ENCODE assay signal across 1 cellular context in the genomic region with DNA sequence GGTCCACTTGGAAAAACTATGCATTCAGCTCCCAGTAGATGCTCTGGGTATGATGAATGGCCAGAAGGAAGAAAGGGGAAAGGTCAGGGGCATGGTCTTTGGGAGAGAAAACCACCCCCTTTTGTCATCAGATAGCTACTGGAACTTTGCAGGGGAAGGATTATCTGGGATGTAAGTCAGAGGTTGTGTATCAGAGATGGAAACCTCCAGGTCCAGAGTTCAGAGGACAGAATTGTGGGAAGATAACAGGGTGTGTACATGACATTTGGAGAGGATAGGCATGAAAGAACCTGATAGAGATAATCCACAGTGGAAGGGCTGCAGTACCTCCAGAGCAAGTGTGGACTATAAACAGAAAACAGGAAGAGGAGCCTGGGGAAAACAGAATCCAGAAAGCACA.
A peak's percentile ranks its signal among the peaks of the same experiment; 100 is the strongest.
TF ChIP-seq lines count a peak whose summit lies in the region.

No MANE protein-coding gene starts in this region.

TF ChIP-seq in HepG2, 621 proteins besides CTCF, POLR2A, EP300 and RAD21 (continued from another document and continues in another):
- TF ChIP-seq HDAC2 (CRISPR knock-in tag; IDR thresholded peaks at IDR 0.05), result peak; percentile 78
- TF ChIP-seq, protein P1, sequence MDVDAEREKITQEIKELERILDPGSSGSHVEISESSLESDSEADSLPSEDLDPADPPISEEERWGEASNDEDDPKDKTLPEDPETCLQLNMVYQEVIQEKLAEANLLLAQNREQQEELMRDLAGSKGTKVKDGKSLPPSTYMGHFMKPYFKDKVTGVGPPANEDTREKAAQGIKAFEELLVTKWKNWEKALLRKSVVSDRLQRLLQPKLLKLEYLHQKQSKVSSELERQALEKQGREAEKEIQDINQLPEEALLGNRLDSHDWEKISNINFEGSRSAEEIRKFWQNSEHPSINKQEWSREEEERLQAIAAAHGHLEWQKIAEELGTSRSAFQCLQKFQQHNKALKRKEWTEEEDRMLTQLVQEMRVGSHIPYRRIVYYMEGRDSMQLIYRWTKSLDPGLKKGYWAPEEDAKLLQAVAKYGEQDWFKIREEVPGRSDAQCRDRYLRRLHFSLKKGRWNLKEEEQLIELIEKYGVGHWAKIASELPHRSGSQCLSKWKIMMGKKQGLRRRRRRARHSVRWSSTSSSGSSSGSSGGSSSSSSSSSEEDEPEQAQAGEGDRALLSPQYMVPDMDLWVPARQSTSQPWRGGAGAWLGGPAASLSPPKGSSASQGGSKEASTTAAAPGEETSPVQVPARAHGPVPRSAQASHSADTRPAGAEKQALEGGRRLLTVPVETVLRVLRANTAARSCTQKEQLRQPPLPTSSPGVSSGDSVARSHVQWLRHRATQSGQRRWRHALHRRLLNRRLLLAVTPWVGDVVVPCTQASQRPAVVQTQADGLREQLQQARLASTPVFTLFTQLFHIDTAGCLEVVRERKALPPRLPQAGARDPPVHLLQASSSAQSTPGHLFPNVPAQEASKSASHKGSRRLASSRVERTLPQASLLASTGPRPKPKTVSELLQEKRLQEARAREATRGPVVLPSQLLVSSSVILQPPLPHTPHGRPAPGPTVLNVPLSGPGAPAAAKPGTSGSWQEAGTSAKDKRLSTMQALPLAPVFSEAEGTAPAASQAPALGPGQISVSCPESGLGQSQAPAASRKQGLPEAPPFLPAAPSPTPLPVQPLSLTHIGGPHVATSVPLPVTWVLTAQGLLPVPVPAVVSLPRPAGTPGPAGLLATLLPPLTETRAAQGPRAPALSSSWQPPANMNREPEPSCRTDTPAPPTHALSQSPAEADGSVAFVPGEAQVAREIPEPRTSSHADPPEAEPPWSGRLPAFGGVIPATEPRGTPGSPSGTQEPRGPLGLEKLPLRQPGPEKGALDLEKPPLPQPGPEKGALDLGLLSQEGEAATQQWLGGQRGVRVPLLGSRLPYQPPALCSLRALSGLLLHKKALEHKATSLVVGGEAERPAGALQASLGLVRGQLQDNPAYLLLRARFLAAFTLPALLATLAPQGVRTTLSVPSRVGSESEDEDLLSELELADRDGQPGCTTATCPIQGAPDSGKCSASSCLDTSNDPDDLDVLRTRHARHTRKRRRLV (CRISPR knock-in tag; IDR thresholded peaks at IDR 0.05), result 0 out of 2 replicates have a peak, but pooled peaks have one; percentile 34
- TF ChIP-seq ZMYM4 (CRISPR knock-in tag; IDR thresholded peaks at IDR 0.05), result peak; percentile 84
- TF ChIP-seq, protein P2, sequence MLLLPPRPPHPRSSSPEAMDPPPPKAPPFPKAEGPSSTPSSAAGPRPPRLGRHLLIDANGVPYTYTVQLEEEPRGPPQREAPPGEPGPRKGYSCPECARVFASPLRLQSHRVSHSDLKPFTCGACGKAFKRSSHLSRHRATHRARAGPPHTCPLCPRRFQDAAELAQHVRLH (CRISPR knock-in tag; IDR thresholded peaks at IDR 0.05; ENCODE audit: borderline replicate concordance, low read depth), result 0 out of 2 replicates have a peak, but pooled peaks have one; percentile 51
- peak; percentile 53; the same call in 1 of the 2 replicates for TF ChIP-seq CEBPG (CRISPR knock-in tag; IDR thresholded peaks at IDR 0.05)
- TF ChIP-seq, protein P3, sequence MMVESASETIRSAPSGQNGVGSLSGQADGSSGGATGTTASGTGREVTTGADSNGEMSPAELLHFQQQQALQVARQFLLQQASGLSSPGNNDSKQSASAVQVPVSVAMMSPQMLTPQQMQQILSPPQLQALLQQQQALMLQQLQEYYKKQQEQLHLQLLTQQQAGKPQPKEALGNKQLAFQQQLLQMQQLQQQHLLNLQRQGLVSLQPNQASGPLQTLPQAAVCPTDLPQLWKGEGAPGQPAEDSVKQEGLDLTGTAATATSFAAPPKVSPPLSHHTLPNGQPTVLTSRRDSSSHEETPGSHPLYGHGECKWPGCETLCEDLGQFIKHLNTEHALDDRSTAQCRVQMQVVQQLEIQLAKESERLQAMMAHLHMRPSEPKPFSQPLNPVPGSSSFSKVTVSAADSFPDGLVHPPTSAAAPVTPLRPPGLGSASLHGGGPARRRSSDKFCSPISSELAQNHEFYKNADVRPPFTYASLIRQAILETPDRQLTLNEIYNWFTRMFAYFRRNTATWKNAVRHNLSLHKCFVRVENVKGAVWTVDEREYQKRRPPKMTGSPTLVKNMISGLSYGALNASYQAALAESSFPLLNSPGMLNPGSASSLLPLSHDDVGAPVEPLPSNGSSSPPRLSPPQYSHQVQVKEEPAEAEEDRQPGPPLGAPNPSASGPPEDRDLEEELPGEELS (CRISPR knock-in tag; IDR thresholded peaks at IDR 0.05), result peak; percentile 80; the same call in 1 of the 2 replicates
- TF ChIP-seq KMT2A (CRISPR knock-in tag; IDR thresholded peaks at IDR 0.05), result no peak
- TF ChIP-seq ZNF143 (CRISPR knock-in tag; IDR thresholded peaks at IDR 0.05), result peak; percentile 70
- TF ChIP-seq, protein P4, sequence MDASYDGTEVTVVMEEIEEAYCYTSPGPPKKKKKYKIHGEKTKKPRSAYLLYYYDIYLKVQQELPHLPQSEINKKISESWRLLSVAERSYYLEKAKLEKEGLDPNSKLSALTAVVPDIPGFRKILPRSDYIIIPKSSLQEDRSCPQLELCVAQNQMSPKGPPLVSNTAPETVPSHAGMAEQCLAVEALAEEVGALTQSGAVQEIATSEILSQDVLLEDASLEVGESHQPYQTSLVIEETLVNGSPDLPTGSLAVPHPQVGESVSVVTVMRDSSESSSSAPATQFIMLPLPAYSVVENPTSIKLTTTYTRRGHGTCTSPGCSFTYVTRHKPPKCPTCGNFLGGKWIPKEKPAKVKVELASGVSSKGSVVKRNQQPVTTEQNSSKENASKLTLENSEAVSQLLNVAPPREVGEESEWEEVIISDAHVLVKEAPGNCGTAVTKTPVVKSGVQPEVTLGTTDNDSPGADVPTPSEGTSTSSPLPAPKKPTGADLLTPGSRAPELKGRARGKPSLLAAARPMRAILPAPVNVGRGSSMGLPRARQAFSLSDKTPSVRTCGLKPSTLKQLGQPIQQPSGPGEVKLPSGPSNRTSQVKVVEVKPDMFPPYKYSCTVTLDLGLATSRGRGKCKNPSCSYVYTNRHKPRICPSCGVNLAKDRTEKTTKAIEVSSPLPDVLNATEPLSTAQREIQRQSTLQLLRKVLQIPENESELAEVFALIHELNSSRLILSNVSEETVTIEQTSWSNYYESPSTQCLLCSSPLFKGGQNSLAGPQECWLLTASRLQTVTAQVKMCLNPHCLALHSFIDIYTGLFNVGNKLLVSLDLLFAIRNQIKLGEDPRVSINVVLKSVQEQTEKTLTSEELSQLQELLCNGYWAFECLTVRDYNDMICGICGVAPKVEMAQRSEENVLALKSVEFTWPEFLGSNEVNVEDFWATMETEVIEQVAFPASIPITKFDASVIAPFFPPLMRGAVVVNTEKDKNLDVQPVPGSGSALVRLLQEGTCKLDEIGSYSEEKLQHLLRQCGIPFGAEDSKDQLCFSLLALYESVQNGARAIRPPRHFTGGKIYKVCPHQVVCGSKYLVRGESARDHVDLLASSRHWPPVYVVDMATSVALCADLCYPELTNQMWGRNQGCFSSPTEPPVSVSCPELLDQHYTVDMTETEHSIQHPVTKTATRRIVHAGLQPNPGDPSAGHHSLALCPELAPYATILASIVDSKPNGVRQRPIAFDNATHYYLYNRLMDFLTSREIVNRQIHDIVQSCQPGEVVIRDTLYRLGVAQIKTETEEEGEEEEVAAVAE (CRISPR knock-in tag; IDR thresholded peaks at IDR 0.05; ENCODE audit: borderline replicate concordance), result 0 out of 2 replicates have a peak, but pooled peaks have one; percentile 28
- peak; percentile 79 for TF ChIP-seq FOXA3 (CRISPR knock-in tag; IDR thresholded peaks at IDR 0.05)
- peak; percentile 43; the same call in 1 of the 2 replicates for TF ChIP-seq SPEN (CRISPR knock-in tag; IDR thresholded peaks at IDR 0.05; ENCODE audit: low read depth)
- peak; percentile 30; the same call in 1 of the 2 replicates for TF ChIP-seq RXRA (CRISPR knock-in tag; IDR thresholded peaks at IDR 0.05)
- TF ChIP-seq ZNF430 (CRISPR knock-in tag; IDR thresholded peaks at IDR 0.05), result 0 out of 2 replicates have a peak, but pooled peaks have one; percentile 29
- TF ChIP-seq, protein P5, sequence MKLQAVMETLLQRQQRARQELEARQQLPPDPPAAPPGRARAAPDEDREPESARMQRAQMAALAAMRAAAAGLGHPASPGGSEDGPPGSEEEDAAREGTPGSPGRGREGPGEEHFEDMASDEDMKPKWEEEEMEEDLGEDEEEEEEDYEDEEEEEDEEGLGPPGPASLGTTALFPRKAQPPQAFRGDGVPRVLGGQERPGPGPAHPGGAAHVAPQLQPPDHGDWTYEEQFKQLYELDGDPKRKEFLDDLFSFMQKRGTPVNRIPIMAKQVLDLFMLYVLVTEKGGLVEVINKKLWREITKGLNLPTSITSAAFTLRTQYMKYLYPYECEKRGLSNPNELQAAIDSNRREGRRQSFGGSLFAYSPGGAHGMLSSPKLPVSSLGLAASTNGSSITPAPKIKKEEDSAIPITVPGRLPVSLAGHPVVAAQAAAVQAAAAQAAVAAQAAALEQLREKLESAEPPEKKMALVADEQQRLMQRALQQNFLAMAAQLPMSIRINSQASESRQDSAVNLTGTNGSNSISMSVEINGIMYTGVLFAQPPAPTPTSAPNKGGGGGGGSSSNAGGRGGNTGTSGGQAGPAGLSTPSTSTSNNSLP (IDR thresholded peaks at IDR 0.05; ENCODE audit: low read depth, low read length), result peak; percentile 50; the same call in 1 of the 2 replicates
- TF ChIP-seq, protein P6, sequence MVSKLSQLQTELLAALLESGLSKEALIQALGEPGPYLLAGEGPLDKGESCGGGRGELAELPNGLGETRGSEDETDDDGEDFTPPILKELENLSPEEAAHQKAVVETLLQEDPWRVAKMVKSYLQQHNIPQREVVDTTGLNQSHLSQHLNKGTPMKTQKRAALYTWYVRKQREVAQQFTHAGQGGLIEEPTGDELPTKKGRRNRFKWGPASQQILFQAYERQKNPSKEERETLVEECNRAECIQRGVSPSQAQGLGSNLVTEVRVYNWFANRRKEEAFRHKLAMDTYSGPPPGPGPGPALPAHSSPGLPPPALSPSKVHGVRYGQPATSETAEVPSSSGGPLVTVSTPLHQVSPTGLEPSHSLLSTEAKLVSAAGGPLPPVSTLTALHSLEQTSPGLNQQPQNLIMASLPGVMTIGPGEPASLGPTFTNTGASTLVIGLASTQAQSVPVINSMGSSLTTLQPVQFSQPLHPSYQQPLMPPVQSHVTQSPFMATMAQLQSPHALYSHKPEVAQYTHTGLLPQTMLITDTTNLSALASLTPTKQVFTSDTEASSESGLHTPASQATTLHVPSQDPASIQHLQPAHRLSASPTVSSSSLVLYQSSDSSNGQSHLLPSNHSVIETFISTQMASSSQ (IDR thresholded peaks at IDR 0.05; ENCODE audit: low read depth), result peak; percentile 23; the same call in 1 of the 2 replicates
- TF ChIP-seq, protein P6 (CRISPR knock-in tag; IDR thresholded peaks at IDR 0.05; ENCODE audit: borderline replicate concordance), result peak; percentile 85; the same call in 1 of the 2 replicates
- TF ChIP-seq SP5 (CRISPR knock-in tag; IDR thresholded peaks at IDR 0.05; ENCODE audit: borderline replicate concordance, low read depth), result peak; percentile 54; the same call in 1 of the 2 replicates
- TF ChIP-seq SOX13 (IDR thresholded peaks at IDR 0.05), result 0 out of 2 replicates have a peak, but pooled peaks have one; percentile 14
- TF ChIP-seq SOX13 (CRISPR knock-in tag; conservative IDR thresholded peaks at IDR 0.05 in 1 of 2, IDR thresholded peaks at IDR 0.05 in 1 of 2), result peak in 1 of 2 experiments; percentile 88; a peak in 2 of 4 replicates
- TF ChIP-seq SMC3 (IDR thresholded peaks at IDR 0.05; ENCODE audit: low read length), result peak; percentile 28; the same call in 1 of the 2 replicates
- TF ChIP-seq TEAD3 (CRISPR knock-in tag; optimal IDR thresholded peaks at IDR 0.05; ENCODE audit: borderline replicate concordance), result peak; percentile 35
- TF ChIP-seq NR2F2 (IDR thresholded peaks at IDR 0.05; ENCODE audit: borderline replicate concordance, low read depth), result peak; percentile 73; the same call in 1 of the 2 replicates
- TF ChIP-seq ZNF678 (CRISPR knock-in tag; IDR thresholded peaks at IDR 0.05), result no peak
- no peak for TF ChIP-seq ZNF263 (CRISPR knock-in tag; IDR thresholded peaks at IDR 0.05)
- TF ChIP-seq HDAC6 (IDR thresholded peaks at IDR 0.05; ENCODE audit: low read depth, low read length), result no peak
- TF ChIP-seq RORA (CRISPR knock-in tag; IDR thresholded peaks at IDR 0.05), result no peak
- TF ChIP-seq NR2C2 (CRISPR knock-in tag; IDR thresholded peaks at IDR 0.05; ENCODE audit: borderline replicate concordance), result peak; percentile 73
- TF ChIP-seq, protein P7, sequence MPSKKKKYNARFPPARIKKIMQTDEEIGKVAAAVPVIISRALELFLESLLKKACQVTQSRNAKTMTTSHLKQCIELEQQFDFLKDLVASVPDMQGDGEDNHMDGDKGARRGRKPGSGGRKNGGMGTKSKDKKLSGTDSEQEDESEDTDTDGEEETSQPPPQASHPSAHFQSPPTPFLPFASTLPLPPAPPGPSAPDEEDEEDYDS (CRISPR knock-in tag; IDR thresholded peaks at IDR 0.05), result peak; percentile 45
- TF ChIP-seq SMYD3 (CRISPR knock-in tag; IDR thresholded peaks at IDR 0.05), result peak; percentile 72; the same call in 1 of the 2 replicates
- no peak for TF ChIP-seq SRSF1 (optimal IDR thresholded peaks at IDR 0.05; ENCODE audit: low read depth, low read length)
- peak; percentile 22; the same call in 1 of the 2 replicates for TF ChIP-seq MEF2D (CRISPR knock-in tag; IDR thresholded peaks at IDR 0.05)
- no peak for TF ChIP-seq SAFB2 (CRISPR knock-in tag; IDR thresholded peaks at IDR 0.05; ENCODE audit: borderline replicate concordance, low read depth)
